Comparison of ENCODE assay signal across 1 cellular context in the genomic region with DNA sequence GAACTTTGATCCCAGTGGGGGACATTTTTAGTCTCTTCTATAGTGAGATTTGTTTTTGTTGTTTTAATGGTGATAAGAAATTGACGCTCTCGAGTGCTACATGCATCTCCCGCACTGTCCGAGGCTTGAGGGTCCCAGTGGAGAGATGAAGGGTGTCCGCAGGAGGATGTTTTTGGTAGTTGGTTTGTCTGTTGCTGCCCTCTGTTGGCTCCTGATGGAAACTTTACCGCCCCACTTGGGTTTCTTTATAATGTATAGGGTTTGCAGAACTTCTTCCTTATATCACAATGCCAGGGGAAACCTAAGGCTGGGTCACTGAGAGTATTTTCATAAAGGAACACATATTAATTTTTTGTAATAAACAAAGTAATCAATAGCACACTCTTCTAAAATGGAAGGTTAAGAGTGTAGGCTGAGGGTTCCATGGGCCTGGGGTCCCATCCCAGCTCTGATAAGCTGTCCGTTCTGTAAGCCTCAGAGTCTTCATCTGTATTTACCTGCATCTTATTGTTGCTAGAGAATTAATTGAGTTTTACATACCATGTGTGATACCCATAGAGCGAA.
TF ChIP-seq lines count a peak whose summit lies in the region.

No MANE protein-coding gene starts in this region.

TF ChIP-seq in K562, 482 proteins besides CTCF, POLR2A, EP300 and RAD21 (continued from another document):
- no peak for TF ChIP-seq SFPQ (IDR thresholded peaks at IDR 0.05; ENCODE audit: low read depth, low read length)
- no peak for TF ChIP-seq FOXK2 (conservative IDR thresholded peaks at IDR 0.05 in 1 of 2, IDR thresholded peaks at IDR 0.05 in 1 of 2; ENCODE audit: low read depth in 2 of 2)
- no peak for TF ChIP-seq RBFOX2 (IDR thresholded peaks at IDR 0.05; ENCODE audit: low read depth, low read length)
